Comparison of ENCODE assay signal across 10 cellular contexts in genomic region chr17:31309525-31309924, GRCh38. TPM values are rescaled to one million over a fixed set of nuclear protein-coding genes. Genes with fewer than 3 reads are reported as not detected.
A peak's percentile ranks its signal among the peaks of the same experiment; 100 is the strongest.
DNase-seq lines count a peak whose midpoint lies in the region; ATAC-seq lines count a peak whose summit lies in the region.
"Had no signal": no experiment of that assay in that cellular context is flagged by ENCODE, and none has a peak within 500 bp of the region (broad histone marks: within the 10 kb centered on the region; RNA-seq: fewer than 3 reads in every experiment).

No MANE protein-coding gene starts in this region.

- H3K4me3 Mint-ChIP-seq in activated naive CD4-positive, alpha-beta T cell treated with anti-CD3 and anti-CD28 coated beads, Interleukin-2, amount 10 ng/mL, durations not matched to agents 7 days and 5 days, result peak overlapping the region; percentile 88

- H2AK5ac ChIP-seq in mesendoderm (ENCODE audit: low read length), result no peak overlapping the region

- WGBS in thymus, result 2% methylated on average over 2 of the region's 2 CpGs
- WGBS in mesendoderm (ENCODE audit: extremely low coverage, insufficient coverage, low lambda C conversion rate), result no CpG with 5 or more reads among the region's 2 CpGs

- no peak for ATAC-seq in HG02870 (IDR thresholded peaks at IDR 0.05; ENCODE audit: unreplicated experiment)

- no peak overlapping the region for H2BK5ac ChIP-seq in mesendoderm (ENCODE audit: low read length)

- no peak overlapping the region for H2BK120ac ChIP-seq in mesendoderm (ENCODE audit: low read depth, low read length)

- no peak for DNase-seq in activated naive CD4-positive, alpha-beta T cell treated with anti-CD3 and anti-CD28 coated beads, Interleukin-2, amount 10 ng/mL, durations not matched to agents 7 days and 5 days
- DNase-seq in activated naive CD4-positive, alpha-beta T cell treated with anti-CD3 and anti-CD28 coated beads, Interleukin-2, amount 50 U/mL, for 16 hours, result no peak
- peak; percentile 86 for DNase-seq in NOMO-1 treated with dmso at 0.1 percent for 144 hours (lab: John Stamatoyannopoulos, UW; ENCODE audit: unreplicated experiment)
- no peak for DNase-seq in mesendoderm
- no peak for DNase-seq in NCI-H187 (lab: John Stamatoyannopoulos, UW)

- H3K23ac ChIP-seq in mesendoderm (ENCODE audit: low read length), result no peak overlapping the region

- H3K79me1 ChIP-seq in mesendoderm (ENCODE audit: low read length), result peaks cover 2% of the 10 kb centered on the region

- no peak overlapping the region for H2BK15ac ChIP-seq in mesendoderm (replicated peaks; ENCODE audit: low read depth)

- peaks cover 6 to 19% of the 10 kb centered on the region in 2 donors for H3K4me1 ChIP-seq in duodenal mucosa (ENCODE audit: control insufficient read depth in 1 of 2, insufficient read depth in 2 of 2, low read length in 2 of 2)
- H3K4me1 ChIP-seq in thymus (ENCODE audit: control insufficient read depth, insufficient read depth, low read length), result peaks cover 10% of the 10 kb centered on the region
- H3K4me1 ChIP-seq in mesendoderm (ENCODE audit: control insufficient read depth, low read depth, low read length), result no peaks in the 10 kb centered on the region
- H3K4me1 ChIP-seq: parathyroid adenoma had no signal

- peak overlapping the region; percentile 97 for H3K27ac Mint-ChIP-seq in activated naive CD4-positive, alpha-beta T cell treated with anti-CD3 and anti-CD28 coated beads, Interleukin-2, amount 10 ng/mL, durations not matched to agents 7 days and 5 days

- H3K27ac ChIP-seq in duodenal mucosa (ENCODE audit: low read depth, low read length) (no peak overlapping the region), thymus (ENCODE audit: low read depth) (peak overlapping the region; percentile 68), mesendoderm (ENCODE audit: low read depth, low read length) (no peak overlapping the region)
- H3K27ac ChIP-seq: parathyroid adenoma had no signal

- H3K9ac ChIP-seq in duodenal mucosa (ENCODE audit: low read depth in 1 of 2, low read length in 2 of 2) (no peak overlapping the region), mesendoderm (ENCODE audit: low read length) (no peak overlapping the region)
- H3K9ac ChIP-seq: parathyroid adenoma had no signal

- H3K4me1 Mint-ChIP-seq in activated naive CD4-positive, alpha-beta T cell treated with anti-CD3 and anti-CD28 coated beads, Interleukin-2, amount 10 ng/mL, durations not matched to agents 7 days and 5 days, result peaks cover 54% of the 10 kb centered on the region

- H3K9me3 Mint-ChIP-seq in activated naive CD4-positive, alpha-beta T cell treated with anti-CD3 and anti-CD28 coated beads, Interleukin-2, amount 10 ng/mL, durations not matched to agents 7 days and 5 days, result peaks cover 3% of the 10 kb centered on the region

- H3K27me3 ChIP-seq in duodenal mucosa (ENCODE audit: control insufficient read depth in 1 of 2, insufficient read depth in 2 of 2, low read length in 2 of 2), result no peaks in the 10 kb centered on the region
- H3K27me3 ChIP-seq in thymus (ENCODE audit: control insufficient read depth, insufficient read depth), result no peaks in the 10 kb centered on the region
- H3K27me3 ChIP-seq in mesendoderm (ENCODE audit: insufficient read depth, low read length, poor library complexity), result no peaks in the 10 kb centered on the region
- H3K27me3 ChIP-seq: hepatocyte had no signal

- H4K8ac ChIP-seq in mesendoderm (ENCODE audit: low read depth, low read length), result no peak overlapping the region

- H3K9me3 ChIP-seq in duodenal mucosa (ENCODE audit: control insufficient read depth in 1 of 2, low read length in 2 of 2) (no peaks in the 10 kb centered on the region), thymus (ENCODE audit: control insufficient read depth) (no peaks in the 10 kb centered on the region)

- peaks cover 60% of the 10 kb centered on the region for H3K36me3 Mint-ChIP-seq in activated naive CD4-positive, alpha-beta T cell treated with anti-CD3 and anti-CD28 coated beads, Interleukin-2, amount 10 ng/mL, durations not matched to agents 7 days and 5 days

- H4K5ac ChIP-seq in mesendoderm (ENCODE audit: low read length), result no peak overlapping the region

- no peak overlapping the region for H3K18ac ChIP-seq in mesendoderm (ENCODE audit: low read length)

- no peak overlapping the region for H3K4ac ChIP-seq in mesendoderm (ENCODE audit: low read depth, low read length)

- H3K36me3 ChIP-seq in duodenal mucosa (ENCODE audit: control insufficient read depth in 1 of 2, insufficient read depth in 2 of 2, low read length in 2 of 2) (peaks cover 6 to 12% of the 10 kb centered on the region in 2 donors), thymus (ENCODE audit: control insufficient read depth, insufficient read depth) (peaks cover 6% of the 10 kb centered on the region), mesendoderm (ENCODE audit: control insufficient read depth, insufficient read depth, low read length) (no peaks in the 10 kb centered on the region)

- H3K4me2 ChIP-seq in mesendoderm (ENCODE audit: low read length), result no peak overlapping the region
- H3K4me2 ChIP-seq: hepatocyte had no signal

- H3K4me3 ChIP-seq in duodenal mucosa (ENCODE audit: low read depth in 1 of 2, low read length in 2 of 2) (peak overlapping the region; percentile 31 to 36), thymus (ENCODE audit: low read length) (peak overlapping the region; percentile 77), mesendoderm (ENCODE audit: low read length) (no peak overlapping the region)
- H3K4me3 ChIP-seq: hepatocyte had no signal

- no peaks in the 10 kb centered on the region for H3K27me3 Mint-ChIP-seq in activated naive CD4-positive, alpha-beta T cell treated with anti-CD3 and anti-CD28 coated beads, Interleukin-2, amount 10 ng/mL, durations not matched to agents 7 days and 5 days

- H3K56ac ChIP-seq in mesendoderm (ENCODE audit: low read length), result no peak overlapping the region

- H3K79me2 ChIP-seq in mesendoderm (ENCODE audit: control insufficient read depth, insufficient read depth, low read length), result no peaks in the 10 kb centered on the region
- H3K79me2 ChIP-seq: hepatocyte, parathyroid adenoma had no signal

- CTCF ChIA-PET in activated naive CD4-positive, alpha-beta T cell treated with anti-CD3 and anti-CD28 coated beads, Interleukin-2, amount 10 ng/mL, durations not matched to agents 7 days and 5 days (lab: Charles Lee), result interaction anchor here (5.0 kb wide), 1 partner anchor 10 kb away, joined by 23 read pairs; the partner anchor contains the start of gene EVI2A

RNA-seq across cellular contexts. Expression of gene EVI2B, which starts 4.3 kb away (rescaled TPM):
- 50.4 TPM for polyA plus RNA-seq in thymus
- polyA plus RNA-seq in mesendoderm (2013, experiment 1 of 2), result not detected
- not detected for polyA plus RNA-seq in mesendoderm (2013, experiment 2 of 2)
- polyA plus RNA-seq: hepatocyte had no signal

RNA-seq across cellular contexts. Expression of gene EVI2A, which starts 11.9 kb away (rescaled TPM):
- 147 TPM for polyA plus RNA-seq in thymus
- polyA plus RNA-seq in mesendoderm (2013, experiment 1 of 2), result not detected
- polyA plus RNA-seq in mesendoderm (2013, experiment 2 of 2), result not detected

RNA-seq across cellular contexts. Expression of gene OMG, which starts 12.5 kb away (rescaled TPM):
- 1.3 TPM for polyA plus RNA-seq in thymus
- not detected for polyA plus RNA-seq in mesendoderm (2013, experiment 1 of 2)
- not detected for polyA plus RNA-seq in mesendoderm (2013, experiment 2 of 2)
